In genomic region chr6:154249499-154250298, GRCh38 we compare ENCODE assay signal across 8 cellular contexts.
DNase-seq lines count a peak whose midpoint lies in the region; ATAC-seq, FAIRE-seq and TF ChIP-seq lines count a peak whose summit lies in the region.

No MANE protein-coding gene starts in this region.

- DNase-seq in activated CD4-positive, alpha-beta T cell treated with anti-CD3 and anti-CD28 coated beads, Interleukin-2, amount 10 ng/mL, durations not matched to agents 7 days and 5 days: peak; percentile 61
- DNase-seq in activated CD4-positive, alpha-beta T cell treated with anti-CD3 and anti-CD28 coated beads for 1 hour: no peak
- peak; percentile 43 for DNase-seq in activated CD4-positive, CD25-positive, alpha-beta regulatory T cell treated with anti-CD3 and anti-CD28 coated beads, Interleukin-2, amount 50 U/mL, for 72 hours
- DNase-seq in stimulated activated naive B cell treated with anti-CD40 and anti-IgM and Interleukin-4, amounts not matched to agents 10 μg/mL and 1 μg/mL and 100 μg/mL, for 72 hours: no peak
- no peak for DNase-seq in tibial artery
- DNase-seq in urothelium cell line (ENCODE audit: low spot score): no peak
- DNase-seq in breast epithelium (ENCODE audit: low spot score in 2 of 2): no peak

- no peak for FAIRE-seq in urothelium cell line (lab: Jason Lieb, UNC)

- peak; percentile 87 for ATAC-seq in HG03025 (IDR thresholded peaks at IDR 0.05; ENCODE audit: low FRiP score, unreplicated experiment)
- ATAC-seq in stimulated activated naive B cell treated with anti-CD40 and anti-IgM and Interleukin-4, amounts not matched to agents 10 μg/mL and 1 μg/mL and 100 μg/mL, for 72 hours (replicated peaks): peak; percentile 87 to 88

- no peak overlapping the region for H3K4me3 ChIP-seq in tibial artery
- H3K4me3 ChIP-seq in breast epithelium: no peak overlapping the region

- H3K9me3 Mint-ChIP-seq in activated CD4-positive, alpha-beta T cell treated with anti-CD3 and anti-CD28 coated beads, Interleukin-2, amount 10 ng/mL, durations not matched to agents 7 days and 5 days: peaks cover 9% of the 10 kb centered on the region
- H3K9me3 Mint-ChIP-seq in stimulated activated naive B cell treated with anti-CD40 and anti-IgM and Interleukin-4, amounts not matched to agents 10 μg/mL and 1 μg/mL and 100 μg/mL, for 72 hours: peaks cover 3 to 6% of the 10 kb centered on the region in 2 donors

- no peak overlapping the region for H3K27ac ChIP-seq in tibial artery
- no peak overlapping the region for H3K27ac ChIP-seq in breast epithelium

- no peak for TF ChIP-seq POLR2A in breast epithelium (IDR thresholded peaks at IDR 0.05)

- H3K9me3 ChIP-seq in tibial artery (no peaks in the 10 kb centered on the region), breast epithelium (no peaks in the 10 kb centered on the region)

- TF ChIP-seq CTCF in tibial artery (IDR thresholded peaks at IDR 0.05) (no peak), breast epithelium (IDR thresholded peaks at IDR 0.05) (no peak)

- peaks cover 73% of the 10 kb centered on the region for H3K4me1 Mint-ChIP-seq in activated CD4-positive, alpha-beta T cell treated with anti-CD3 and anti-CD28 coated beads, Interleukin-2, amount 10 ng/mL, durations not matched to agents 7 days and 5 days
- peaks cover 15 to 29% of the 10 kb centered on the region in 2 donors for H3K4me1 Mint-ChIP-seq in stimulated activated naive B cell treated with anti-CD40 and anti-IgM and Interleukin-4, amounts not matched to agents 10 μg/mL and 1 μg/mL and 100 μg/mL, for 72 hours

- H3K36me3 ChIP-seq in tibial artery (no peaks in the 10 kb centered on the region), breast epithelium (no peaks in the 10 kb centered on the region)

- H3K27me3 ChIP-seq in tibial artery (no peaks in the 10 kb centered on the region), breast epithelium (no peaks in the 10 kb centered on the region)

- CTCF ChIA-PET in activated CD4-positive, alpha-beta T cell treated with anti-CD3 and anti-CD28 coated beads, Interleukin-2, amount 10 ng/mL, durations not matched to agents 7 days and 5 days (lab: Charles Lee): interaction anchor here (0.6 kb wide), 1 partner anchor 1331 kb away, joined by 3 read pairs; no protein-coding TSS in a partner anchor

- POLR2A ChIA-PET in activated CD4-positive, alpha-beta T cell treated with anti-CD3 and anti-CD28 coated beads, Interleukin-2, amount 10 ng/mL, durations not matched to agents 7 days and 5 days (lab: Charles Lee): interaction anchor here (0.6 kb wide), 1 partner anchor 64 kb away, joined by 13 read pairs; no protein-coding TSS in a partner anchor

- no peaks in the 10 kb centered on the region for H3K27me3 Mint-ChIP-seq in activated CD4-positive, alpha-beta T cell treated with anti-CD3 and anti-CD28 coated beads, Interleukin-2, amount 10 ng/mL, durations not matched to agents 7 days and 5 days
- H3K27me3 Mint-ChIP-seq in stimulated activated naive B cell treated with anti-CD40 and anti-IgM and Interleukin-4, amounts not matched to agents 10 μg/mL and 1 μg/mL and 100 μg/mL, for 72 hours: peaks cover 23 to 43% of the 10 kb centered on the region in 2 donors

- intact Hi-C loops in tibial artery (cut with DNase I; ENCODE audit: low total_unique reads) (no loop called here), breast epithelium (cut with DNase I; ENCODE audit: low total_unique reads) (loop anchor here (10.0 kb wide), 1 partner anchor 935 kb away; no protein-coding TSS in a partner anchor)

- peaks cover 30% of the 10 kb centered on the region for H3K36me3 Mint-ChIP-seq in activated CD4-positive, alpha-beta T cell treated with anti-CD3 and anti-CD28 coated beads, Interleukin-2, amount 10 ng/mL, durations not matched to agents 7 days and 5 days (ENCODE audit: low read depth)
- peaks cover 3% of the 10 kb centered on the region in 2 donors for H3K36me3 Mint-ChIP-seq in stimulated activated naive B cell treated with anti-CD40 and anti-IgM and Interleukin-4, amounts not matched to agents 10 μg/mL and 1 μg/mL and 100 μg/mL, for 72 hours

- H3K4me1 ChIP-seq in tibial artery: no peaks in the 10 kb centered on the region
- no peaks in the 10 kb centered on the region for H3K4me1 ChIP-seq in breast epithelium

- H3K4me3 Mint-ChIP-seq in activated CD4-positive, alpha-beta T cell treated with anti-CD3 and anti-CD28 coated beads, Interleukin-2, amount 10 ng/mL, durations not matched to agents 7 days and 5 days: peak overlapping the region; percentile 60
- H3K4me3 Mint-ChIP-seq in stimulated activated naive B cell treated with anti-CD40 and anti-IgM and Interleukin-4, amounts not matched to agents 10 μg/mL and 1 μg/mL and 100 μg/mL, for 72 hours: peak overlapping the region; percentile 2 to 52

- peak overlapping the region; percentile 96 for H3K27ac Mint-ChIP-seq in activated CD4-positive, alpha-beta T cell treated with anti-CD3 and anti-CD28 coated beads, Interleukin-2, amount 10 ng/mL, durations not matched to agents 7 days and 5 days
- H3K27ac Mint-ChIP-seq in stimulated activated naive B cell treated with anti-CD40 and anti-IgM and Interleukin-4, amounts not matched to agents 10 μg/mL and 1 μg/mL and 100 μg/mL, for 72 hours: no peak overlapping the region

Comparison
In these comparisons a context has a peak if more than half of its experiments do, and no peak if none do; other contexts are left out.
1. DNase-seq: peak in activated CD4-positive, alpha-beta T cell treated with anti-CD3 and anti-CD28 coated beads, Interleukin-2, amount 10 ng/mL, durations not matched to agents 7 days and 5 days (single experiment) and activated CD4-positive, CD25-positive, alpha-beta regulatory T cell treated with anti-CD3 and anti-CD28 coated beads, Interleukin-2, amount 50 U/mL, for 72 hours (single experiment); none in activated CD4-positive, alpha-beta T cell treated with anti-CD3 and anti-CD28 coated beads for 1 hour (single experiment), stimulated activated naive B cell treated with anti-CD40 and anti-IgM and Interleukin-4, amounts not matched to agents 10 μg/mL and 1 μg/mL and 100 μg/mL, for 72 hours (single experiment), tibial artery (0 of 2), urothelium cell line (single experiment) and breast epithelium (0 of 2).